Comparison of ENCODE assay signal across 18 cellular contexts in genomic region chr1:25001125-25001915, GRCh38.
DNase-seq lines count a peak whose midpoint lies in the region; ATAC-seq, FAIRE-seq and TF ChIP-seq lines count a peak whose summit lies in the region.
"Had no signal": no experiment of that assay in that cellular context is flagged by ENCODE, and none has a peak within 500 bp of the region (broad histone marks: within the 10 kb centered on the region; RNA-seq: fewer than 3 reads in every experiment).

No MANE protein-coding gene starts in this region.

- H3K27me3 Mint-ChIP-seq in stimulated activated naive CD8-positive, alpha-beta T cell treated with anti-CD3 and anti-CD28 coated beads, Interleukin-15, Interleukin-2, amounts not matched to agents 100 ng/mL and 50 ng/mL, for 24 hours: no peaks in the 10 kb centered on the region

- H3K4me3 ChIP-seq in GM12878: no peak overlapping the region
- H3K4me3 ChIP-seq: coronary artery, tibial artery had no signal

- in situ Hi-C loops in GM12878 (cut with MboI): loop anchor here (25.0 kb wide), 1 partner anchor 1414 kb away; no protein-coding TSS in a partner anchor

- TF ChIP-seq EP300 in GM12878 (IDR thresholded peaks at IDR 0.05; ENCODE audit: borderline replicate concordance in 1 of 2, control insufficient read depth in 1 of 2, low read depth in 2 of 2, low read length in 2 of 2): no peak

- no peaks in the 10 kb centered on the region for H3K79me2 ChIP-seq in GM12878 (ENCODE audit: control insufficient read depth, insufficient read depth, low read length)
- H3K79me2 ChIP-seq: parathyroid adenoma had no signal

- no peaks in the 10 kb centered on the region for H4K20me1 ChIP-seq in GM12878 (ENCODE audit: control insufficient read depth, insufficient read depth)

- 0 out of 2 replicates have a peak overlapping the region, but pooled peaks have one; percentile 9 for H3K4me2 ChIP-seq in GM12878 (ENCODE audit: control insufficient read depth, insufficient read depth)

- BruUV-seq in GM12878 (replicated peaks; lab: Mats Ljungman, UMichigan): no TSS peak

- H3K9me3 Mint-ChIP-seq in stimulated activated naive CD8-positive, alpha-beta T cell treated with anti-CD3 and anti-CD28 coated beads, Interleukin-15, Interleukin-2, amounts not matched to agents 100 ng/mL and 50 ng/mL, for 24 hours: no peaks in the 10 kb centered on the region

- SMC1A ChIA-PET in GM12878 (lab: Charles Lee; ENCODE audit: uncharacterized antibody, unreplicated experiment): no interaction called here

- CTCF ChIA-PET in GM12878 (lab: Yijun Ruan, JAX): interaction anchor here (0.6 kb wide), 1 partner anchor 337 kb away, joined by 3 read pairs; no protein-coding TSS in a partner anchor

- peak overlapping the region; percentile 26 for H3K4me3 Mint-ChIP-seq in stimulated activated naive CD8-positive, alpha-beta T cell treated with anti-CD3 and anti-CD28 coated beads, Interleukin-15, Interleukin-2, amounts not matched to agents 100 ng/mL and 50 ng/mL, for 24 hours

- H3K4me1 ChIP-seq in GM12878 (ENCODE audit: control insufficient read depth, insufficient read depth, low read length): peaks cover 7% of the 10 kb centered on the region
- H3K4me1 ChIP-seq: foreskin keratinocyte, parathyroid adenoma, tibial artery had no signal

- peak overlapping the region; percentile 77 for H2AFZ ChIP-seq in GM12878 (ENCODE audit: control insufficient read depth, low read depth, low read length)
- H2AFZ ChIP-seq: parathyroid adenoma had no signal

- no peak for FAIRE-seq in GM12878 (lab: Jason Lieb, UNC)
- FAIRE-seq: endothelial cell of umbilical vein had no signal

- RAD21 ChIA-PET in GM12878 (lab: Charles Lee; ENCODE audit: unreplicated experiment): no interaction called here

- H3K36me3 ChIP-seq in GM12878 (ENCODE audit: control insufficient read depth in 2 of 2, insufficient read depth in 2 of 2, low read length in 1 of 2): no peaks in the 10 kb centered on the region
- H3K36me3 ChIP-seq: tibial artery had no signal

- ATAC-seq in Right ventricle myocardium superior (ENCODE audit: poor library complexity): no peak
- ATAC-seq in left cardiac atrium: no peak
- ATAC-seq in GM12878: no peak
- no peak for ATAC-seq in HG02884 (IDR thresholded peaks at IDR 0.05; ENCODE audit: unreplicated experiment)
- ATAC-seq in HG02798 (IDR thresholded peaks at IDR 0.05; ENCODE audit: poor library complexity, unreplicated experiment): no peak
- ATAC-seq: activated CD4-positive, CD25-positive, alpha-beta regulatory T cell treated with anti-CD3 and anti-CD28 coated beads, Interleukin-2, amount 50 U/mL, for 24 hours; foreskin keratinocyte; left lobe of liver had no signal

- intact Hi-C loops in Right ventricle myocardium superior (cut with DNase I): no loop called here
- intact Hi-C loops in left cardiac atrium (cut with DNase I): no loop called here
- intact Hi-C loops in GM12878 (cut with micrococcal nuclease; ENCODE audit: unreplicated experiment): no loop called here

- H3K27me3 ChIP-seq in GM12878 (replicated peaks in 1 of 2; ENCODE audit: control insufficient read depth in 2 of 2, insufficient read depth in 2 of 2, low read length in 1 of 2): no peaks in the 10 kb centered on the region

- no peak for TF ChIP-seq CTCF in GM12878 (IDR thresholded peaks at IDR 0.05 in 2 of 3, conservative IDR thresholded peaks at IDR 0.05 in 1 of 3; ENCODE audit: control insufficient read depth in 2 of 3, extremely low read depth in 1 of 3, insufficient read depth in 1 of 3, low read depth in 3 of 3, low read length in 3 of 3)

- no peak overlapping the region for H3K27ac ChIP-seq in GM12878 (ENCODE audit: control insufficient read depth, insufficient read depth)
- H3K27ac ChIP-seq: coronary artery, foreskin keratinocyte, parathyroid adenoma, RWPE1, tibial artery had no signal

- no peak for TF ChIP-seq RAD21 in GM12878 (IDR thresholded peaks at IDR 0.05; ENCODE audit: insufficient read depth, low read depth, low read length)

- H3K4me1 Mint-ChIP-seq in stimulated activated naive CD8-positive, alpha-beta T cell treated with anti-CD3 and anti-CD28 coated beads, Interleukin-15, Interleukin-2, amounts not matched to agents 100 ng/mL and 50 ng/mL, for 24 hours (ENCODE audit: low read depth): peaks cover 90% of the 10 kb centered on the region

- WGBS in GM12878 (ENCODE audit: insufficient coverage, insufficient replicate concordance, low lambda C conversion rate, missing lambda C conversion rate): 20% methylated on average over 17 of the region's 17 CpGs

- DNase-seq in Right ventricle myocardium superior (peak; percentile 27), left cardiac atrium (no peak), RPMI7951 (ENCODE audit: low read depth) (peak; percentile 32), GM12878 (ENCODE audit: low read depth, low spot score) (no peak), NAMALWA (ENCODE audit: low spot score) (no peak)
- DNase-seq: foreskin keratinocyte; NCI-H1417; stimulated activated CD4-positive, alpha-beta T cell treated with anti-CD3 and anti-CD28 coated beads, Interleukin-4, amount 100 ng/mL, for 24 hours; tibial artery had no signal

- POLR2A ChIA-PET in GM12878 (lab: Charles Lee): no interaction called here

- H3K36me3 Mint-ChIP-seq in stimulated activated naive CD8-positive, alpha-beta T cell treated with anti-CD3 and anti-CD28 coated beads, Interleukin-15, Interleukin-2, amounts not matched to agents 100 ng/mL and 50 ng/mL, for 24 hours (ENCODE audit: low read depth): peaks cover 15% of the 10 kb centered on the region

- no peak for TF ChIP-seq POLR2A in GM12878 (IDR thresholded peaks at IDR 0.05; ENCODE audit: low read depth, low read length)

- peak overlapping the region; percentile 86 for H3K27ac Mint-ChIP-seq in stimulated activated naive CD8-positive, alpha-beta T cell treated with anti-CD3 and anti-CD28 coated beads, Interleukin-15, Interleukin-2, amounts not matched to agents 100 ng/mL and 50 ng/mL, for 24 hours

- H3K9me3 ChIP-seq in GM12878 (replicated peaks; ENCODE audit: control insufficient read depth, insufficient read depth, low read length): no peaks in the 10 kb centered on the region
- H3K9me3 ChIP-seq: tibial artery had no signal

- no peak overlapping the region for H3K9ac ChIP-seq in GM12878 (ENCODE audit: control insufficient read depth, insufficient read depth, low read length)
- H3K9ac ChIP-seq: parathyroid adenoma had no signal

TF ChIP-seq in GM12878, 131 proteins besides CTCF, POLR2A, EP300 and RAD21:
- no peak for TF ChIP-seq NR2C2 (IDR thresholded peaks at IDR 0.05; ENCODE audit: borderline replicate concordance, control insufficient read depth, insufficient read length, low read depth)
- TF ChIP-seq CREM (IDR thresholded peaks at IDR 0.05; ENCODE audit: low read depth): no peak
- TF ChIP-seq E4F1 (IDR thresholded peaks at IDR 0.05; ENCODE audit: borderline replicate concordance, partially characterized antibody): no peak
- no peak for TF ChIP-seq KAT2A (conservative IDR thresholded peaks at IDR 0.05; ENCODE audit: control insufficient read depth, low read depth, low read length)
- TF ChIP-seq SMAD5 (IDR thresholded peaks at IDR 0.05; ENCODE audit: low read depth): no peak
- no peak for TF ChIP-seq CEBPZ (IDR thresholded peaks at IDR 0.05; ENCODE audit: low read depth, low read length)
- no peak for TF ChIP-seq CHD1 (IDR thresholded peaks at IDR 0.05; ENCODE audit: low read depth, low read length)
- TF ChIP-seq HDGF (IDR thresholded peaks at IDR 0.05): no peak
- TF ChIP-seq ZZZ3 (IDR thresholded peaks at IDR 0.05; ENCODE audit: control insufficient read depth, insufficient read length, low read depth): no peak
- TF ChIP-seq WRNIP1 (IDR thresholded peaks at IDR 0.05; ENCODE audit: borderline replicate concordance, low read depth, low read length): no peak

Comparison
In these comparisons a context has a peak if more than half of its experiments do, and no peak if none do; other contexts are left out.
1. DNase-seq: peak in Right ventricle myocardium superior (single experiment) and RPMI7951 (single experiment); none in left cardiac atrium (single experiment), GM12878 (single experiment) and NAMALWA (single experiment).